Comparison of ENCODE assay signal across 9 cellular contexts in the genomic region with DNA sequence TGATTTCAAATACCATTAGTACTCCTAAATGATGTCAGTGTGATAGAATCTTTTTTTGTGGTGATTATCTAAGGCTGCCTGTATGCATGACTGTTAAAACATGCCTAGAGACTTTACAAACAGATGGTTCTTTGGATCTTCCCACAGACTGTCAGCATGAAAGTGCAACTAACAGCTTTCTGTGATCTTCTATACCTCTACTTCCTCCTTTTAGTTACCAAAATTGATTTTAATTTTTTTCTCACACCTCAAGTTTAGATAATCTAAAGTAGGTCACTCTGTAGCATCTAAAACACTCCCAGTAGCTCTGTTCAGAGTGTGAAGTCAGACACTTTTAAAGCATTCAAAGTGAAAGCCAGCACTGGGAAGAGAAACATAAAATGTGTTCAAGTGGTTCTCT.
A peak's percentile ranks its signal among the peaks of the same experiment; 100 is the strongest.
DNase-seq lines count a peak whose midpoint lies in the region; ATAC-seq and TF ChIP-seq lines count a peak whose summit lies in the region.
"Had no signal": no experiment of that assay in that cellular context is flagged by ENCODE, and none has a peak within 500 bp of the region (broad histone marks: within the 10 kb centered on the region; RNA-seq: fewer than 3 reads in every experiment).

No MANE protein-coding gene starts in this region.

- peak overlapping the region; percentile 58 for H3K4me2 ChIP-seq in BLaER1

- no peaks in the 10 kb centered on the region for H3K36me3 Mint-ChIP-seq in activated T-helper 17 cell treated with anti-CD3 and anti-CD28 coated beads, Interleukin-2, amount 50 U/mL, for 72 hours (ENCODE audit: low read depth)
- H3K36me3 Mint-ChIP-seq: brain had no signal

- no peak for TF ChIP-seq CTCF in transverse colon (IDR thresholded peaks at IDR 0.05)
- TF ChIP-seq CTCF in esophagus muscularis mucosa (IDR thresholded peaks at IDR 0.05): no peak

- no peaks in the 10 kb centered on the region for H3K27me3 Mint-ChIP-seq in activated T-helper 17 cell treated with anti-CD3 and anti-CD28 coated beads, Interleukin-2, amount 50 U/mL, for 72 hours
- H3K27me3 Mint-ChIP-seq: brain had no signal

- ATAC-seq in GM19328 (IDR thresholded peaks at IDR 0.05; ENCODE audit: unreplicated experiment) (peak; percentile 93), HG03196 (IDR thresholded peaks at IDR 0.05; ENCODE audit: unreplicated experiment) (peak; percentile 94), sciatic nerve (no peak)
- peak; percentile 88 for ATAC-seq in activated T-helper 17 cell treated with anti-CD3 and anti-CD28 coated beads, Interleukin-2, amount 50 U/mL, for 72 hours (replicated peaks)

- H3K36me3 ChIP-seq in BLaER1: no peaks in the 10 kb centered on the region
- H3K36me3 ChIP-seq in transverse colon: no peaks in the 10 kb centered on the region
- no peaks in the 10 kb centered on the region for H3K36me3 ChIP-seq in esophagus muscularis mucosa

- H4K20me1 ChIP-seq in BLaER1: no peaks in the 10 kb centered on the region

- H3K4me3 ChIP-seq in BLaER1: no peak overlapping the region
- no peak overlapping the region for H3K4me3 ChIP-seq in transverse colon
- H3K4me3 ChIP-seq in esophagus muscularis mucosa: no peak overlapping the region

- in situ Hi-C loops in transverse colon (cut with MboI; ENCODE audit: low pct_ligation_motif_present in 1 of 4, low pct_unique_long_range_greater_than_20kb in 1 of 4, low sequenced_read_pairs in 3 of 4): no loop called here

- intact Hi-C loops in transverse colon (cut with DNase I; ENCODE audit: low total_unique reads): no loop called here
- intact Hi-C loops in esophagus muscularis mucosa (cut with DNase I): no loop called here
- intact Hi-C loops in sciatic nerve (cut with DNase I): no loop called here

- DNase-seq in transverse colon (no peak), esophagus muscularis mucosa (ENCODE audit: extremely low spot score) (no peak), DMS79 (lab: John Stamatoyannopoulos, UW) (no peak), sciatic nerve (ENCODE audit: low spot score) (no peak)

- H3K9me3 ChIP-seq in BLaER1 (no peaks in the 10 kb centered on the region), transverse colon (no peaks in the 10 kb centered on the region), esophagus muscularis mucosa (no peaks in the 10 kb centered on the region)

- H3K9ac ChIP-seq in BLaER1: no peak overlapping the region

- peak overlapping the region; percentile 50 for H3K4me3 Mint-ChIP-seq in activated T-helper 17 cell treated with anti-CD3 and anti-CD28 coated beads, Interleukin-2, amount 50 U/mL, for 72 hours

- TF ChIP-seq EP300 in transverse colon (IDR thresholded peaks at IDR 0.05; ENCODE audit: low read depth) (no peak), esophagus muscularis mucosa (IDR thresholded peaks at IDR 0.05) (no peak)

- TF ChIP-seq POLR2A in transverse colon (IDR thresholded peaks at IDR 0.05) (no peak), esophagus muscularis mucosa (IDR thresholded peaks at IDR 0.05; ENCODE audit: low read depth) (no peak)

- no peaks in the 10 kb centered on the region for H3K27me3 ChIP-seq in BLaER1
- H3K27me3 ChIP-seq in transverse colon: no peaks in the 10 kb centered on the region
- H3K27me3 ChIP-seq in esophagus muscularis mucosa: no peaks in the 10 kb centered on the region

- peaks cover 39% of the 10 kb centered on the region for H3K4me1 Mint-ChIP-seq in activated T-helper 17 cell treated with anti-CD3 and anti-CD28 coated beads, Interleukin-2, amount 50 U/mL, for 72 hours
- H3K4me1 Mint-ChIP-seq: brain had no signal

- H3K27ac ChIP-seq in BLaER1 (peak overlapping the region; percentile 28; the same call in 1 of the 2 replicates), transverse colon (no peak overlapping the region), esophagus muscularis mucosa (replicated peaks in 1 of 4) (no peak overlapping the region)

- no peaks in the 10 kb centered on the region for H3K9me3 Mint-ChIP-seq in activated T-helper 17 cell treated with anti-CD3 and anti-CD28 coated beads, Interleukin-2, amount 50 U/mL, for 72 hours
- H3K9me3 Mint-ChIP-seq: brain had no signal

- H3K4me1 ChIP-seq in BLaER1 (peaks cover 30% of the 10 kb centered on the region), transverse colon (no peaks in the 10 kb centered on the region), esophagus muscularis mucosa (no peaks in the 10 kb centered on the region)

- H3K27ac Mint-ChIP-seq in activated T-helper 17 cell treated with anti-CD3 and anti-CD28 coated beads, Interleukin-2, amount 50 U/mL, for 72 hours: peak overlapping the region; percentile 53
